ENCODE assay signal across 23 cellular contexts in genomic region chr5:154816891-154817492, GRCh38. TPM values are rescaled to one million over a fixed set of nuclear protein-coding genes. Genes with fewer than 3 reads are reported as not detected.
DNase-seq lines count a peak whose midpoint lies in the region; ATAC-seq and TF ChIP-seq lines count a peak whose summit lies in the region.
"Had no signal": no experiment of that assay in that cellular context is flagged by ENCODE, and none has a peak within 500 bp of the region (broad histone marks: within the 10 kb centered on the region; RNA-seq: fewer than 3 reads in every experiment).

No MANE protein-coding gene starts in this region.

- no peak overlapping the region for H3K27ac ChIP-seq in CD4-positive, alpha-beta T cell (ENCODE audit: low read depth, low read length)
- H3K27ac ChIP-seq: SK-N-MC, vagina had no signal

- intact Hi-C loops in CD4-positive, alpha-beta T cell (cut with DNase I, micrococcal nuclease): no loop called here
- intact Hi-C loops in dendritic cell treated with granulocyte-macrophage colony-stimulating factor and Interleukin-4, amounts not matched to agents 40 ng/mL and 50 ng/mL, for 4 days (cut with micrococcal nuclease): loop anchor here (10.0 kb wide), 1 partner anchor 52 kb away; no protein-coding TSS in a partner anchor

- no peaks in the 10 kb centered on the region for H3K27me3 ChIP-seq in CD4-positive, alpha-beta T cell (ENCODE audit: control insufficient read depth, insufficient read depth, low read length)
- H3K27me3 ChIP-seq: adrenal gland, BE2C, esophagus muscularis mucosa, gastrocnemius medialis, spleen, vagina had no signal

- POLR2A ChIA-PET in activated CD4-positive, alpha-beta T cell treated with anti-CD3 and anti-CD28 coated beads, Interleukin-2, amount 10 ng/mL, durations not matched to agents 7 days and 5 days (lab: Charles Lee): no interaction called here
- POLR2A ChIA-PET in CD4-positive, alpha-beta T cell (lab: Charles Lee): no interaction called here

- no peak for ATAC-seq in CD4-positive, alpha-beta T cell (ENCODE audit: poor library complexity)
- no peak for ATAC-seq in natural killer cell treated with Interleukin-12 subunit alpha and Interleukin-12 subunit beta and Interleukin-15 and Interleukin-18, amount 100 ng/mL, for 72 hours
- ATAC-seq: gastrocnemius medialis had no signal

- CTCF ChIA-PET in activated CD4-positive, alpha-beta T cell treated with anti-CD3 and anti-CD28 coated beads, Interleukin-2, amount 10 ng/mL, durations not matched to agents 7 days and 5 days (lab: Charles Lee): interaction anchor here (0.6 to 1.0 kb wide), 4 partner anchors 12 to 640 kb away, joined by 3 to 8 read pairs (median 3); no protein-coding TSS in a partner anchor
- CTCF ChIA-PET in CD4-positive, alpha-beta T cell (lab: Charles Lee): no interaction called here

- no peak for TF ChIP-seq CTCF in CD4-positive, alpha-beta T cell (IDR thresholded peaks at IDR 0.05)

- H3K4me3 Mint-ChIP-seq in activated CD4-positive, alpha-beta T cell treated with anti-CD3 and anti-CD28 coated beads, Interleukin-2, amount 10 ng/mL, durations not matched to agents 7 days and 5 days: no peak overlapping the region
- H3K4me3 Mint-ChIP-seq in CD4-positive, alpha-beta T cell: no peak overlapping the region
- H3K4me3 Mint-ChIP-seq in dendritic cell treated with granulocyte-macrophage colony-stimulating factor and Interleukin-4, amounts not matched to agents 40 ng/mL and 50 ng/mL, for 4 days: no peak overlapping the region
- H3K4me3 Mint-ChIP-seq in natural killer cell treated with Interleukin-12 subunit alpha and Interleukin-12 subunit beta and Interleukin-15 and Interleukin-18, amount 100 ng/mL, for 72 hours: no peak overlapping the region
- H3K4me3 Mint-ChIP-seq: activated B cell treated with CpG ODN at 0.5 μM for 24 hours had no signal

- H3K36me3 Mint-ChIP-seq in activated CD4-positive, alpha-beta T cell treated with anti-CD3 and anti-CD28 coated beads, Interleukin-2, amount 10 ng/mL, durations not matched to agents 7 days and 5 days (ENCODE audit: low read depth): peaks cover 52% of the 10 kb centered on the region
- H3K36me3 Mint-ChIP-seq in CD4-positive, alpha-beta T cell (ENCODE audit: low read depth): peaks cover 67% of the 10 kb centered on the region
- peaks cover 95% of the 10 kb centered on the region for H3K36me3 Mint-ChIP-seq in dendritic cell treated with granulocyte-macrophage colony-stimulating factor and Interleukin-4, amounts not matched to agents 40 ng/mL and 50 ng/mL, for 4 days (ENCODE audit: low read depth)
- H3K36me3 Mint-ChIP-seq in natural killer cell treated with Interleukin-12 subunit alpha and Interleukin-12 subunit beta and Interleukin-15 and Interleukin-18, amount 100 ng/mL, for 72 hours: peaks cover 22% of the 10 kb centered on the region

- H3K27ac Mint-ChIP-seq in activated CD4-positive, alpha-beta T cell treated with anti-CD3 and anti-CD28 coated beads, Interleukin-2, amount 10 ng/mL, durations not matched to agents 7 days and 5 days: peak overlapping the region; percentile 60
- H3K27ac Mint-ChIP-seq in CD4-positive, alpha-beta T cell: peak overlapping the region; percentile 75
- peak overlapping the region; percentile 45 for H3K27ac Mint-ChIP-seq in dendritic cell treated with granulocyte-macrophage colony-stimulating factor and Interleukin-4, amounts not matched to agents 40 ng/mL and 50 ng/mL, for 4 days
- peak overlapping the region; percentile 16 to 41 for H3K27ac Mint-ChIP-seq in natural killer cell treated with Interleukin-12 subunit alpha and Interleukin-12 subunit beta and Interleukin-15 and Interleukin-18, amount 100 ng/mL, for 72 hours
- H3K27ac Mint-ChIP-seq: activated B cell treated with CpG ODN at 0.5 μM for 24 hours had no signal

- no peaks in the 10 kb centered on the region for H3K27me3 Mint-ChIP-seq in activated CD4-positive, alpha-beta T cell treated with anti-CD3 and anti-CD28 coated beads, Interleukin-2, amount 10 ng/mL, durations not matched to agents 7 days and 5 days
- H3K27me3 Mint-ChIP-seq in CD4-positive, alpha-beta T cell: no peaks in the 10 kb centered on the region
- no peaks in the 10 kb centered on the region for H3K27me3 Mint-ChIP-seq in dendritic cell treated with granulocyte-macrophage colony-stimulating factor and Interleukin-4, amounts not matched to agents 40 ng/mL and 50 ng/mL, for 4 days
- H3K27me3 Mint-ChIP-seq in natural killer cell treated with Interleukin-12 subunit alpha and Interleukin-12 subunit beta and Interleukin-15 and Interleukin-18, amount 100 ng/mL, for 72 hours: no peaks in the 10 kb centered on the region
- H3K27me3 Mint-ChIP-seq: activated B cell treated with CpG ODN at 0.5 μM for 24 hours had no signal

- H3K4me1 Mint-ChIP-seq in activated CD4-positive, alpha-beta T cell treated with anti-CD3 and anti-CD28 coated beads, Interleukin-2, amount 10 ng/mL, durations not matched to agents 7 days and 5 days: peaks cover 51% of the 10 kb centered on the region
- H3K4me1 Mint-ChIP-seq in CD4-positive, alpha-beta T cell (ENCODE audit: low read depth): peaks cover 27% of the 10 kb centered on the region
- peaks cover 22% of the 10 kb centered on the region for H3K4me1 Mint-ChIP-seq in dendritic cell treated with granulocyte-macrophage colony-stimulating factor and Interleukin-4, amounts not matched to agents 40 ng/mL and 50 ng/mL, for 4 days (ENCODE audit: low read depth)
- peaks cover 39 to 54% of the 10 kb centered on the region in 2 donors for H3K4me1 Mint-ChIP-seq in natural killer cell treated with Interleukin-12 subunit alpha and Interleukin-12 subunit beta and Interleukin-15 and Interleukin-18, amount 100 ng/mL, for 72 hours (ENCODE audit: low read depth in 2 of 2)

- DNase-seq in activated CD4-positive, alpha-beta T cell treated with anti-CD3 and anti-CD28 coated beads, Interleukin-2, amount 10 ng/mL, durations not matched to agents 7 days and 5 days: no peak
- no peak for DNase-seq in activated CD4-positive, alpha-beta T cell treated with anti-CD3 and anti-CD28 coated beads, Interleukin-2, amount 50 U/mL, for 4 hours
- no peak for DNase-seq in CD4-positive, alpha-beta T cell
- no peak for DNase-seq in natural killer cell treated with Interleukin-12 subunit alpha and Interleukin-12 subunit beta and Interleukin-15 and Interleukin-18, amount 100 ng/mL, for 72 hours (ENCODE audit: low spot score)
- DNase-seq in NCI-H1417 treated with DMSO at 0.1 percent for 48 hours (lab: John Stamatoyannopoulos, UW) (no peak), NCI-H345 treated with DMSO at 0.1 percent for 48 hours (lab: John Stamatoyannopoulos, UW; ENCODE audit: unreplicated experiment) (no peak), glomerular visceral epithelial cell (ENCODE audit: extremely low spot score) (no peak)
- DNase-seq: activated B cell treated with CpG ODN at 0.5 μM for 24 hours; adrenal gland; BE2C; gastrocnemius medialis; HCEC 1CT; NCI-H1048; NCI-H2029 treated with DMSO at 0.1 percent for 48 hours; NCI-H446 treated with DMSO at 0.1 percent for 48 hours; NK-92 treated with Interleukin-12 subunit alpha and Interleukin-12 subunit beta, amount 100 ng/mL, for 24 hours; spleen; stimulated activated CD4-positive, alpha-beta T cell treated with anti-CD3 and anti-CD28 coated beads, Interleukin-4, amount 100 ng/mL, for 4 hours; T-helper 9 cell had no signal

- H3K9me3 ChIP-seq in CD4-positive, alpha-beta T cell (ENCODE audit: control insufficient read depth, low read length): no peaks in the 10 kb centered on the region
- H3K9me3 ChIP-seq: adrenal gland, BE2C, esophagus muscularis mucosa, gastrocnemius medialis, spleen, vagina had no signal

- H3K9me3 Mint-ChIP-seq in activated CD4-positive, alpha-beta T cell treated with anti-CD3 and anti-CD28 coated beads, Interleukin-2, amount 10 ng/mL, durations not matched to agents 7 days and 5 days: no peaks in the 10 kb centered on the region
- no peaks in the 10 kb centered on the region for H3K9me3 Mint-ChIP-seq in CD4-positive, alpha-beta T cell
- no peaks in the 10 kb centered on the region for H3K9me3 Mint-ChIP-seq in dendritic cell treated with granulocyte-macrophage colony-stimulating factor and Interleukin-4, amounts not matched to agents 40 ng/mL and 50 ng/mL, for 4 days
- H3K9me3 Mint-ChIP-seq in natural killer cell treated with Interleukin-12 subunit alpha and Interleukin-12 subunit beta and Interleukin-15 and Interleukin-18, amount 100 ng/mL, for 72 hours: no peaks in the 10 kb centered on the region
- H3K9me3 Mint-ChIP-seq: activated B cell treated with CpG ODN at 0.5 μM for 24 hours had no signal

RNA-seq across cellular contexts. Expression of gene FAXDC2, which starts 33.4 kb away (rescaled TPM):
- not detected for total RNA-seq in activated CD4-positive, alpha-beta T cell treated with anti-CD3 and anti-CD28 coated beads, Interleukin-2, amount 10 ng/mL, durations not matched to agents 7 days and 5 days
- total RNA-seq in CD4-positive, alpha-beta T cell: not detected
- total RNA-seq in natural killer cell treated with Interleukin-12 subunit alpha and Interleukin-12 subunit beta and Interleukin-15 and Interleukin-18, amount 100 ng/mL, for 72 hours: not detected
- total RNA-seq: activated B cell treated with CpG ODN at 0.5 μM for 24 hours had no signal

RNA-seq across cellular contexts. Expression of gene CNOT8, which starts 41.4 kb away (rescaled TPM):
- 10 to 100 TPM; 78.7 to 84.7 TPM for total RNA-seq in activated CD4-positive, alpha-beta T cell treated with anti-CD3 and anti-CD28 coated beads, Interleukin-2, amount 10 ng/mL, durations not matched to agents 7 days and 5 days
- total RNA-seq in CD4-positive, alpha-beta T cell: 100 to 1,000 TPM; 125 to 133 TPM
- 10 to 100 TPM; 65.3 to 67.1 TPM for total RNA-seq in natural killer cell treated with Interleukin-12 subunit alpha and Interleukin-12 subunit beta and Interleukin-15 and Interleukin-18, amount 100 ng/mL, for 72 hours
